Comparison of ENCODE assay signal across 7 cellular contexts in the genomic region with DNA sequence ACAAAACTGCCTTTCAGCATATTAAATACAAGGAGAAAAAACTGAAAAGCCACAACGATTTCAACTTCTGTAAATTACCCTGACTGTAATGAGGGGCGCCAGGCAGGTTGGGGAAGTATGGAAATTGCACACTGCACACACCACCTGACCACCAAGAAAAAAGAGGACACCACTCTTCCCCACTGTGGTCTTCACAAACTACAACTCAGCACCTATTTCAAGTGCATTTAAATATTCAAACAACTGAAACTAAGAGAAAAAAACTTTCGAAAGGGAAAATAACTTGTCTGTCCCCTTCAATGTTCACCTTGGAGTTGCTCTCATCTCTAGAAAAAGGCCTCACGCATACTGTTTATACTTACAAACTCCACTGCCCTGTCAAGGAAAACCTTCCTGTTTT. TPM values are rescaled to one million over a fixed set of nuclear protein-coding genes. Genes with fewer than 3 reads are reported as not detected.
A peak's percentile ranks its signal among the peaks of the same experiment; 100 is the strongest.
DNase-seq lines count a peak whose midpoint lies in the region; TF ChIP-seq lines count a peak whose summit lies in the region.

No MANE protein-coding gene starts in this region.

- TF ChIP-seq POLR2A in GM19099 (IDR thresholded peaks at IDR 0.05; ENCODE audit: extremely low read depth, insufficient read length, low read depth), result peak; percentile 26

- in situ Hi-C loops in astrocyte of the spinal cord (cut with HindIII; ENCODE audit: low sequenced_read_pairs), result no loop called here

- H3K27me3 Mint-ChIP-seq in mesothelial cell of epicardium (ENCODE audit: low read depth), result no peaks in the 10 kb centered on the region

- H3K4me3 ChIP-seq in astrocyte of the spinal cord (ENCODE audit: low read depth, low read length), result peak overlapping the region; percentile 79

- H3K9me3 Mint-ChIP-seq in mesothelial cell of epicardium, result no peaks in the 10 kb centered on the region

- TF ChIP-seq CTCF in astrocyte of the spinal cord (IDR thresholded peaks at IDR 0.05; ENCODE audit: low read depth, low read length) (no peak), mesothelial cell of epicardium (IDR thresholded peaks at IDR 0.05; ENCODE audit: unreplicated experiment) (no peak)

- peak; percentile 35 for DNase-seq in KG1 (lab: John Stamatoyannopoulos, UW)
- no peak for DNase-seq in astrocyte of the spinal cord (ENCODE audit: low read depth, low spot score)
- no peak for DNase-seq in mesothelial cell of epicardium (ENCODE audit: low spot score in 2 of 2, unreplicated experiment in 2 of 2)
- no peak for DNase-seq in DMS 273 treated with DMSO at 0.1 percent for 48 hours (lab: John Stamatoyannopoulos, UW)
- DNase-seq in activated CD8-positive, alpha-beta memory T cell treated with anti-CD3 and anti-CD28 coated beads, Interleukin-2, amount 50 U/mL, for 48 hours, result no peak
- no peak for DNase-seq in hepatic stellate cell (ENCODE audit: low spot score)

- H3K27ac Mint-ChIP-seq in mesothelial cell of epicardium, result peak overlapping the region; percentile 95

- H3K36me3 Mint-ChIP-seq in mesothelial cell of epicardium, result peaks cover 3% of the 10 kb centered on the region

- H3K4me3 Mint-ChIP-seq in mesothelial cell of epicardium, result peak overlapping the region; percentile 82

- H3K4me1 Mint-ChIP-seq in mesothelial cell of epicardium, result peaks cover 35% of the 10 kb centered on the region

RNA-seq across cellular contexts. Expression of gene LARP4B, which starts 1.5 kb away (rescaled TPM):
- total RNA-seq in mesothelial cell of epicardium, result 90.2 to 95.9 TPM (median 94.8 TPM) in 3 replicates

RNA-seq across cellular contexts. Expression of gene GTPBP4, which starts 58.3 kb away (rescaled TPM):
- 66.3 to 68.5 TPM (median 67.5 TPM) in 3 replicates for total RNA-seq in mesothelial cell of epicardium
